1 cellular context compared by ENCODE assay signal in the genomic region with DNA sequence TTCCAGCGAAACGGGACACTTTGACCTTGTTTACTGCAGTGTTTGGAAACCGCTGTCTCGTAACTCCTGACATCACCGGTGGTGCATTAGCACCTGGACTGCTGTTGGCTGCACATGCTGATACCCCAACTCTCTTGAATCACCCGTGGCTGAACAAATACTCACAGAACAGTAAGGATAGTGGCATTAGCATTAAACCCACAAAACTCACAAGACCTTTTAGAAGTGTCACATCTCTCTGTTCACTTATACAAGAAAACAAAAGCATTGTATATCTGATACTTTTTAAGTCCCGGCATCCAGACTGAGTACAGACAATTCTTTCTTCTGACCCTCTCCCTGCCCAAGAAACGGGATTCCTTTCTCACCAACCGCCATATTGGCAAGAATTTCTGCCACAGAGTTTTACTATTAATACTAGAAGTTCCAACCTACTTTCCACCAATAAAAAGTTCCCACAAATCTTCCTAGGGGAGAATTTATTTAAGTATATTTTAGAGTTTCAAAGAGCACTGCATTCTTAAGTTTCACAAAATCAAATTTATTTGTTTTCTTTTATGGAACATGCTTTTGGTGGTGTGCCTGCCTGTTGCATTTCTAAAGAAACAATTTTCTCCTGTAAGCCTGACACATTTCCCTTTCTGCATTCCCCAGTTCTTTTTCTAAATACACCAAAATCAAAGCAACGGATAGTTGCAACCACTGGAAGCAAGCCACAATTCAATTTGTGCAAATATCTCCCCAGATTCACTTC.
TF ChIP-seq lines count a peak whose summit lies in the region.

No MANE protein-coding gene starts in this region.

TF ChIP-seq in liver, 16 proteins besides CTCF, POLR2A, EP300 and RAD21 (continued from another document):
- TF ChIP-seq, protein P1, sequence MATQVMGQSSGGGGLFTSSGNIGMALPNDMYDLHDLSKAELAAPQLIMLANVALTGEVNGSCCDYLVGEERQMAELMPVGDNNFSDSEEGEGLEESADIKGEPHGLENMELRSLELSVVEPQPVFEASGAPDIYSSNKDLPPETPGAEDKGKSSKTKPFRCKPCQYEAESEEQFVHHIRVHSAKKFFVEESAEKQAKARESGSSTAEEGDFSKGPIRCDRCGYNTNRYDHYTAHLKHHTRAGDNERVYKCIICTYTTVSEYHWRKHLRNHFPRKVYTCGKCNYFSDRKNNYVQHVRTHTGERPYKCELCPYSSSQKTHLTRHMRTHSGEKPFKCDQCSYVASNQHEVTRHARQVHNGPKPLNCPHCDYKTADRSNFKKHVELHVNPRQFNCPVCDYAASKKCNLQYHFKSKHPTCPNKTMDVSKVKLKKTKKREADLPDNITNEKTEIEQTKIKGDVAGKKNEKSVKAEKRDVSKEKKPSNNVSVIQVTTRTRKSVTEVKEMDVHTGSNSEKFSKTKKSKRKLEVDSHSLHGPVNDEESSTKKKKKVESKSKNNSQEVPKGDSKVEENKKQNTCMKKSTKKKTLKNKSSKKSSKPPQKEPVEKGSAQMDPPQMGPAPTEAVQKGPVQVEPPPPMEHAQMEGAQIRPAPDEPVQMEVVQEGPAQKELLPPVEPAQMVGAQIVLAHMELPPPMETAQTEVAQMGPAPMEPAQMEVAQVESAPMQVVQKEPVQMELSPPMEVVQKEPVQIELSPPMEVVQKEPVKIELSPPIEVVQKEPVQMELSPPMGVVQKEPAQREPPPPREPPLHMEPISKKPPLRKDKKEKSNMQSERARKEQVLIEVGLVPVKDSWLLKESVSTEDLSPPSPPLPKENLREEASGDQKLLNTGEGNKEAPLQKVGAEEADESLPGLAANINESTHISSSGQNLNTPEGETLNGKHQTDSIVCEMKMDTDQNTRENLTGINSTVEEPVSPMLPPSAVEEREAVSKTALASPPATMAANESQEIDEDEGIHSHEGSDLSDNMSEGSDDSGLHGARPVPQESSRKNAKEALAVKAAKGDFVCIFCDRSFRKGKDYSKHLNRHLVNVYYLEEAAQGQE (IDR thresholded peaks at IDR 0.05): peak; percentile 50
- peak; percentile 50 to 61 for TF ChIP-seq JUND (IDR thresholded peaks at IDR 0.05)
